19 cellular contexts compared by ENCODE assay signal in the genomic region with DNA sequence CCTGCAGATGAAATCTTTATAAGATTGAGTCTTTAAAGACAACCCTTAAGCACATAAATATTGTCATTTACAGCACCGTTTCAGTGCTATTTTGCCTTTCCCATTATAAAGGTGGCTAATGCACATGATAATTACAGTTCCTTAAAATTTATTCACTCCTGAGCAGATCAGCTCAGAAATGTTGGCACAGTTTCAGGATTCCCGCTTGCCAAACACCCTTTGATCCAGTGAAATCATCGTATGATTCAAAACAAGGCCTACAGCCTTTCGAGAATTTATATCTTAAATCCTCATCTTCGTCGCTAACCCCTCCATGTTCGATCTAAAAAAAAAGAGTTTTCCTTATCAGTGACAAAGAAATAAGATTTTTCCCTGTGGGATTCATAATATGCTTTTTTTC. TPM values are rescaled to one million over a fixed set of nuclear protein-coding genes. Genes with fewer than 3 reads are reported as not detected.
DNase-seq lines count a peak whose midpoint lies in the region; ATAC-seq, FAIRE-seq and TF ChIP-seq lines count a peak whose summit lies in the region.
"Had no signal": no experiment of that assay in that cellular context is flagged by ENCODE, and none has a peak within 500 bp of the region (broad histone marks: within the 10 kb centered on the region; RNA-seq: fewer than 3 reads in every experiment).

No MANE protein-coding gene starts in this region.

- no peaks in the 10 kb centered on the region for H3K27me3 ChIP-seq in right lobe of liver
- no peaks in the 10 kb centered on the region for H3K27me3 ChIP-seq in HepG2 (ENCODE audit: control insufficient read depth in 1 of 2, insufficient read depth in 2 of 2, low read length in 2 of 2)
- H3K27me3 ChIP-seq in colonic mucosa = no peaks in the 10 kb centered on the region
- no peaks in the 10 kb centered on the region for H3K27me3 ChIP-seq in mesenchymal stem cell (ENCODE audit: control insufficient read depth in 1 of 2, insufficient read depth in 1 of 2, low read length in 2 of 2)
- H3K27me3 ChIP-seq in upper lobe of left lung = no peaks in the 10 kb centered on the region
- H3K27me3 ChIP-seq: MG63 had no signal

- 64% methylated on average over 7 of the region's 7 CpGs for WGBS in right lobe of liver (ENCODE audit: insufficient coverage, low coverage, low lambda C conversion rate, missing lambda C conversion rate)
- WGBS in HepG2 (ENCODE audit: low lambda C conversion rate) = 39% methylated on average over 7 of the region's 7 CpGs
- 93% methylated on average over 7 of the region's 7 CpGs for WGBS in mesenchymal stem cell
- WGBS in upper lobe of left lung, 2 donors = 86 to 89% methylated on average over 7 of the region's 7 CpGs

- no peak for FAIRE-seq in HepG2 (lab: Jason Lieb, UNC)

- H3K79me1 ChIP-seq in mesenchymal stem cell (replicated peaks; ENCODE audit: low read length, poor library complexity, severe bottlenecking) = no peaks in the 10 kb centered on the region

- H2BK12ac ChIP-seq in mesenchymal stem cell (ENCODE audit: low read length in 2 of 2) = no peak overlapping the region

- H3K4me2 ChIP-seq in HepG2 (ENCODE audit: low read depth, low read length) (no peak overlapping the region), mesenchymal stem cell (ENCODE audit: low read length, poor library complexity, severe bottlenecking) (no peak overlapping the region)

- H3K4me1 Mint-ChIP-seq in nephron = peaks cover 7% of the 10 kb centered on the region
- H3K4me1 Mint-ChIP-seq: CD14-positive monocyte had no signal

- in situ Hi-C loops in HepG2 (cut with HindIII; ENCODE audit: extremely low pct_ligation_motif_present, low pct_unique_long_range_greater_than_20kb) = no loop called here

- H3K36me3 ChIP-seq in right lobe of liver (no peaks in the 10 kb centered on the region), HepG2 (replicated peaks in 1 of 2; ENCODE audit: control insufficient read depth in 1 of 2, insufficient read depth in 2 of 2, low read length in 2 of 2) (no peaks in the 10 kb centered on the region), colonic mucosa (no peaks in the 10 kb centered on the region), mesenchymal stem cell (ENCODE audit: control insufficient read depth in 1 of 2, insufficient read depth in 2 of 2, low read depth in 1 of 2, low read length in 2 of 2) (no peaks in the 10 kb centered on the region), upper lobe of left lung (no peaks in the 10 kb centered on the region)
- H3K36me3 ChIP-seq: MG63 had no signal

- TF ChIP-seq POLR2A in right lobe of liver (IDR thresholded peaks at IDR 0.05) (no peak), HepG2 (IDR thresholded peaks at IDR 0.05; ENCODE audit: insufficient read depth in 1 of 2, low read depth in 2 of 2, low read length in 2 of 2) (no peak), upper lobe of left lung (IDR thresholded peaks at IDR 0.05) (no peak)

- no peaks in the 10 kb centered on the region for H3K4me1 ChIP-seq in right lobe of liver
- peaks cover 5% of the 10 kb centered on the region for H3K4me1 ChIP-seq in HepG2 (ENCODE audit: insufficient read depth, low read length)
- no peaks in the 10 kb centered on the region for H3K4me1 ChIP-seq in colonic mucosa
- peaks cover 2% of the 10 kb centered on the region for H3K4me1 ChIP-seq in mesenchymal stem cell (ENCODE audit: control insufficient read depth, insufficient read depth, low read depth, low read length)
- no peaks in the 10 kb centered on the region for H3K4me1 ChIP-seq in upper lobe of left lung

- H3K4me3 Mint-ChIP-seq in nephron = no peak overlapping the region
- H3K4me3 Mint-ChIP-seq: CD14-positive monocyte had no signal

- H2BK15ac ChIP-seq in mesenchymal stem cell (ENCODE audit: low read depth, poor library complexity, severe bottlenecking) = no peak overlapping the region

- no peaks in the 10 kb centered on the region for H3K9me3 ChIP-seq in right lobe of liver
- H3K9me3 ChIP-seq in HepG2 (ENCODE audit: low read length) = no peaks in the 10 kb centered on the region
- no peaks in the 10 kb centered on the region for H3K9me3 ChIP-seq in colonic mucosa
- H3K9me3 ChIP-seq in mesenchymal stem cell (ENCODE audit: control insufficient read depth, low read length) = no peaks in the 10 kb centered on the region
- no peaks in the 10 kb centered on the region for H3K9me3 ChIP-seq in upper lobe of left lung
- H3K9me3 ChIP-seq: MG63 had no signal

- POLR2A ChIA-PET in HepG2 (lab: Yijun Ruan, JAX) = no interaction called here

- CTCF ChIA-PET in HepG2 (lab: Yijun Ruan, JAX; ENCODE audit: low intra/inter-chr PET ratio, low total read pairs) = no interaction called here

- intact Hi-C loops in right lobe of liver (cut with DNase I) = no loop called here
- intact Hi-C loops in HepG2 (cut with micrococcal nuclease; ENCODE audit: unreplicated experiment) = no loop called here
- intact Hi-C loops in colonic mucosa (cut with DNase I) = no loop called here

- no peak overlapping the region for H3K14ac ChIP-seq in mesenchymal stem cell (ENCODE audit: low read length in 2 of 2)

- H2AFZ ChIP-seq in HepG2 (ENCODE audit: low read length) (no peak overlapping the region), mesenchymal stem cell (ENCODE audit: low read depth, low read length) (no peak overlapping the region)

- H3K27ac ChIP-seq in right lobe of liver (no peak overlapping the region), HepG2 (ENCODE audit: extremely low read length, insufficient read depth, low read length) (no peak overlapping the region), colonic mucosa (no peak overlapping the region), mesenchymal stem cell (ENCODE audit: low read length, poor library complexity, severe bottlenecking) (no peak overlapping the region), upper lobe of left lung (no peak overlapping the region)

- ATAC-seq in right lobe of liver (peak in 3 of 4 donors; percentile 60 to 76 (median 61)), HepG2 (no peak), upper lobe of left lung (ENCODE audit: low FRiP score in 2 of 2) (no peak)
- ATAC-seq: SK-N-SH treated with all-trans-retinoic acid at 6 μM for 48 hours had no signal

- H3K27ac Mint-ChIP-seq in nephron = peak overlapping the region; percentile 21 to 82 (median 63)
- H3K27ac Mint-ChIP-seq: CD14-positive monocyte had no signal

- no peaks in the 10 kb centered on the region for H4K20me1 ChIP-seq in HepG2 (ENCODE audit: insufficient read depth, low read length)

- no peak overlapping the region for H2BK120ac ChIP-seq in mesenchymal stem cell (ENCODE audit: low read depth, low read length)

- no peak overlapping the region for H3K4ac ChIP-seq in mesenchymal stem cell (ENCODE audit: low read depth in 1 of 2, low read length in 2 of 2)

- H4K91ac ChIP-seq in mesenchymal stem cell (ENCODE audit: low read length) = no peak overlapping the region

- no peak overlapping the region for H3K9ac ChIP-seq in HepG2 (ENCODE audit: insufficient read depth, low read depth, low read length)
- H3K9ac ChIP-seq in colonic mucosa (ENCODE audit: low read depth in 2 of 2, low read length in 2 of 2) = no peak overlapping the region
- H3K9ac ChIP-seq in mesenchymal stem cell (ENCODE audit: low read length) = no peak overlapping the region

- no peaks in the 10 kb centered on the region for H3K79me2 ChIP-seq in HepG2 (ENCODE audit: insufficient read depth, low read length)

- no peaks in the 10 kb centered on the region for H3K36me3 Mint-ChIP-seq in nephron (ENCODE audit: low read depth)
- H3K36me3 Mint-ChIP-seq: CD14-positive monocyte had no signal

- H3K18ac ChIP-seq in mesenchymal stem cell (ENCODE audit: low read depth in 1 of 2, low read length in 2 of 2) = no peak overlapping the region

- H3K27me3 Mint-ChIP-seq in nephron (ENCODE audit: low read depth) = no peaks in the 10 kb centered on the region

- TF ChIP-seq CTCF in right lobe of liver (IDR thresholded peaks at IDR 0.05) (no peak), HepG2 (CRISPR knock-in tag; IDR thresholded peaks at IDR 0.05) (no peak), colonic mucosa (IDR thresholded peaks at IDR 0.05) (no peak), nephron (IDR thresholded peaks at IDR 0.05; ENCODE audit: unreplicated experiment in 3 of 3) (no peak), upper lobe of left lung (IDR thresholded peaks at IDR 0.05) (no peak)

- H2BK5ac ChIP-seq in mesenchymal stem cell (ENCODE audit: low read depth, low read length, poor library complexity, severe bottlenecking) = no peak overlapping the region

- H3K9me3 Mint-ChIP-seq in nephron = no peaks in the 10 kb centered on the region

- H2AK5ac ChIP-seq in mesenchymal stem cell (ENCODE audit: low read length, severe bottlenecking) = no peak overlapping the region

- no peak overlapping the region for H3K4me3 ChIP-seq in right lobe of liver
- H3K4me3 ChIP-seq in HepG2 (replicated peaks in 1 of 3; ENCODE audit: insufficient read depth in 1 of 3, low read depth in 2 of 3, low read length in 3 of 3) = no peak overlapping the region
- no peak overlapping the region for H3K4me3 ChIP-seq in colonic mucosa
- no peak overlapping the region for H3K4me3 ChIP-seq in mesenchymal stem cell (ENCODE audit: insufficient read depth in 1 of 2, low read depth in 1 of 2, low read length in 2 of 2)
- H3K4me3 ChIP-seq in upper lobe of left lung = no peak overlapping the region
- H3K4me3 ChIP-seq: MG63 had no signal

- no peak overlapping the region for H3K23ac ChIP-seq in mesenchymal stem cell (ENCODE audit: low read length in 2 of 2)

- TF ChIP-seq EP300 in HepG2 (IDR thresholded peaks at IDR 0.05; ENCODE audit: low read depth in 2 of 2, low read length in 2 of 2) (no peak), HepG2 (CRISPR knock-in tag; IDR thresholded peaks at IDR 0.05; ENCODE audit: borderline replicate concordance) (no peak), upper lobe of left lung (IDR thresholded peaks at IDR 0.05) (no peak)

- TF ChIP-seq RAD21 in HepG2 (CRISPR knock-in tag; IDR thresholded peaks at IDR 0.05) = no peak

- DNase-seq in right lobe of liver (no peak), HepG2 (ENCODE audit: low spot score) (no peak), colonic mucosa (peak; percentile 53), mesenchymal stem cell (no peak), upper lobe of left lung (no peak), AML-193 (lab: John Stamatoyannopoulos, UW) (no peak)
- DNase-seq: EL; GOT3; Karpas-422; MG63; NCI-H1930; NCI-H524 treated with DMSO at 0.1 percent for 48 hours; NK-92 treated with Interleukin-12 subunit alpha and Interleukin-12 subunit beta, amount 100 ng/mL, for 24 hours; SHP77 treated with DMSO at 0.1 percent for 48 hours had no signal

- no TSS peak for BruUV-seq in HepG2 (replicated peaks; lab: Mats Ljungman, UMichigan)

- no peak overlapping the region for H4K8ac ChIP-seq in mesenchymal stem cell (ENCODE audit: low read length)

RNA-seq across cellular contexts. Expression of gene SOSTDC1, which starts 14.0 kb away (rescaled TPM):
- not detected for total RNA-seq in right lobe of liver
- not detected in 2 replicates for total RNA-seq in HepG2 (2016; rRNA removed; fragmentation: Illumina TruSeq; extraction: Trizol)
- not detected in 2 replicates for total RNA-seq in HepG2 (2016; cell fraction: cytosol; rRNA removed; fragmentation: Illumina TruSeq; extraction: Trizol; ENCODE audit: low read depth)
- not detected in 2 replicates for total RNA-seq in HepG2 (2016; cell fraction: insoluble cytoplasmic fraction; rRNA removed; fragmentation: Illumina TruSeq; extraction: Trizol)
- not detected in 2 replicates for total RNA-seq in HepG2 (2016; cell fraction: membrane; rRNA removed; fragmentation: Illumina TruSeq; extraction: Trizol)
- total RNA-seq in HepG2 (2016; cell fraction: nucleus; rRNA removed; fragmentation: Illumina TruSeq; extraction: Trizol) = not detected in 2 replicates
- polyA plus RNA-seq in HepG2 (2011; rRNA removed) = not detected in 2 replicates
- not detected in 2 replicates for polyA plus RNA-seq in HepG2 (2011; cell fraction: cytosol; rRNA removed)
- polyA plus RNA-seq in HepG2 (2011; cell fraction: nucleus; rRNA removed) = not detected in 2 replicates
- not detected in 2 replicates for polyA plus RNA-seq in HepG2 (2012)
- polyA plus RNA-seq in HepG2 (2016; cell fraction: cytosol; fragmentation: Illumina TruSeq; extraction: Trizol; ENCODE audit: low read depth) = not detected in 2 replicates
- polyA plus RNA-seq in HepG2 (2016; cell fraction: insoluble cytoplasmic fraction; fragmentation: Illumina TruSeq; extraction: Trizol; ENCODE audit: low read depth) = not detected in 2 replicates
- polyA plus RNA-seq in HepG2 (2016; cell fraction: membrane; fragmentation: Illumina TruSeq; extraction: Trizol; ENCODE audit: low read depth) = not detected in 2 replicates
- not detected in 2 replicates for polyA plus RNA-seq in HepG2 (2016; cell fraction: nucleus; fragmentation: Illumina TruSeq; extraction: Trizol; ENCODE audit: insufficient read depth, low read depth)
- not detected in 2 replicates for polyA minus RNA-seq in HepG2 (2011; rRNA and poly(A)+ RNA removed; ENCODE audit: low replicate concordance)
- polyA minus RNA-seq in HepG2 (2011; cell fraction: cytosol; rRNA and poly(A)+ RNA removed) = not detected in 2 replicates
- polyA minus RNA-seq in HepG2 (2011; cell fraction: nucleus; rRNA and poly(A)+ RNA removed) = not detected in 2 replicates
- total RNA-seq in colonic mucosa = 1 to 10 TPM; 4.7 to 7.2 TPM
- not detected for polyA plus RNA-seq in mesenchymal stem cell (2013, experiment 1 of 2)
- polyA plus RNA-seq in mesenchymal stem cell (2013, experiment 2 of 2) = not detected
- 10 to 100 TPM in 3 of 6 donors, 1 to 10 TPM in 3; 3.1 to 37.5 (median 9.4) TPM for total RNA-seq in upper lobe of left lung
- total RNA-seq: OCI-LY7 had no signal
- polyA plus RNA-seq: CD14-positive monocyte had no signal

RNA-seq across cellular contexts. Expression of gene LRRC72, which starts 47.0 kb away (rescaled TPM):
- not detected for total RNA-seq in right lobe of liver
- total RNA-seq in HepG2 (2016; rRNA removed; fragmentation: Illumina TruSeq; extraction: Trizol) = not detected in 2 replicates
- not detected in 2 replicates for total RNA-seq in HepG2 (2016; cell fraction: cytosol; rRNA removed; fragmentation: Illumina TruSeq; extraction: Trizol; ENCODE audit: low read depth)
- total RNA-seq in HepG2 (2016; cell fraction: insoluble cytoplasmic fraction; rRNA removed; fragmentation: Illumina TruSeq; extraction: Trizol) = not detected in 2 replicates
- total RNA-seq in HepG2 (2016; cell fraction: membrane; rRNA removed; fragmentation: Illumina TruSeq; extraction: Trizol) = not detected in 2 replicates
- not detected in 2 replicates for total RNA-seq in HepG2 (2016; cell fraction: nucleus; rRNA removed; fragmentation: Illumina TruSeq; extraction: Trizol)
- polyA plus RNA-seq in HepG2 (2011; rRNA removed) = not detected in 2 replicates
- not detected in 2 replicates for polyA plus RNA-seq in HepG2 (2011; cell fraction: cytosol; rRNA removed)
- not detected in 2 replicates for polyA plus RNA-seq in HepG2 (2011; cell fraction: nucleus; rRNA removed)
- polyA plus RNA-seq in HepG2 (2012) = not detected in 2 replicates
- not detected in 2 replicates for polyA plus RNA-seq in HepG2 (2016; cell fraction: cytosol; fragmentation: Illumina TruSeq; extraction: Trizol; ENCODE audit: low read depth)
- not detected in 2 replicates for polyA plus RNA-seq in HepG2 (2016; cell fraction: insoluble cytoplasmic fraction; fragmentation: Illumina TruSeq; extraction: Trizol; ENCODE audit: low read depth)
- not detected in 2 replicates for polyA plus RNA-seq in HepG2 (2016; cell fraction: membrane; fragmentation: Illumina TruSeq; extraction: Trizol; ENCODE audit: low read depth)
- not detected in 2 replicates for polyA plus RNA-seq in HepG2 (2016; cell fraction: nucleus; fragmentation: Illumina TruSeq; extraction: Trizol; ENCODE audit: insufficient read depth, low read depth)
- not detected in 2 replicates for polyA minus RNA-seq in HepG2 (2011; rRNA and poly(A)+ RNA removed; ENCODE audit: low replicate concordance)
- polyA minus RNA-seq in HepG2 (2011; cell fraction: cytosol; rRNA and poly(A)+ RNA removed) = not detected in 2 replicates
- polyA minus RNA-seq in HepG2 (2011; cell fraction: nucleus; rRNA and poly(A)+ RNA removed) = not detected in 2 replicates
- not detected for total RNA-seq in colonic mucosa
- not detected for polyA plus RNA-seq in mesenchymal stem cell (2013, experiment 1 of 2)
- not detected for polyA plus RNA-seq in mesenchymal stem cell (2013, experiment 2 of 2)
- total RNA-seq in upper lobe of left lung = not detected
- total RNA-seq: OCI-LY7, RPMI7951 had no signal
- polyA plus RNA-seq: CD14-positive monocyte had no signal

RNA-seq across cellular contexts. Expression of gene CRPPA, which starts 58.2 kb away (rescaled TPM):
- total RNA-seq in right lobe of liver (1 to 10 TPM; 1.2 to 3.3 (median 2.5) TPM), HepG2 (2016; rRNA removed; fragmentation: Illumina TruSeq; extraction: Trizol) (1.1 and 1.3 TPM in 2 replicates), colonic mucosa (1 to 10 TPM; 1.9 to 2.4 TPM), upper lobe of left lung (1 to 10 TPM; 1.0 to 3.3 (median 2.4) TPM)
- total RNA-seq in HepG2 (2016; cell fraction: cytosol; rRNA removed; fragmentation: Illumina TruSeq; extraction: Trizol; ENCODE audit: low read depth) = 1.0 and 1.8 TPM in 2 replicates
- 1.0 TPM in 2 replicates for total RNA-seq in HepG2 (2016; cell fraction: insoluble cytoplasmic fraction; rRNA removed; fragmentation: Illumina TruSeq; extraction: Trizol)
- 0.62 and 0.80 TPM in 2 replicates for total RNA-seq in HepG2 (2016; cell fraction: membrane; rRNA removed; fragmentation: Illumina TruSeq; extraction: Trizol)
- 2.0 and 2.2 TPM in 2 replicates for total RNA-seq in HepG2 (2016; cell fraction: nucleus; rRNA removed; fragmentation: Illumina TruSeq; extraction: Trizol)
- 0.16 and 0.18 TPM in 2 replicates for polyA plus RNA-seq in HepG2 (2011; rRNA removed)
- 0.06 and 0.09 TPM in 2 replicates for polyA plus RNA-seq in HepG2 (2011; cell fraction: cytosol; rRNA removed)
- polyA plus RNA-seq in HepG2 (2011; cell fraction: nucleus; rRNA removed) = 0.10 and 0.14 TPM in 2 replicates
- polyA plus RNA-seq in HepG2 (2012) = 0.12 and 0.21 TPM in 2 replicates
- polyA plus RNA-seq in HepG2 (2016; cell fraction: cytosol; fragmentation: Illumina TruSeq; extraction: Trizol; ENCODE audit: low read depth) = 0.19 and 0.28 TPM in 2 replicates
- polyA plus RNA-seq in HepG2 (2016; cell fraction: insoluble cytoplasmic fraction; fragmentation: Illumina TruSeq; extraction: Trizol; ENCODE audit: low read depth) = 0.56 and 0.91 TPM in 2 replicates
- polyA plus RNA-seq in HepG2 (2016; cell fraction: membrane; fragmentation: Illumina TruSeq; extraction: Trizol; ENCODE audit: low read depth) = 0.29 and 0.48 TPM in 2 replicates
- polyA plus RNA-seq in HepG2 (2016; cell fraction: nucleus; fragmentation: Illumina TruSeq; extraction: Trizol; ENCODE audit: insufficient read depth, low read depth) = 0.49 and 0.63 TPM in 2 replicates
- 0.48 TPM in 1 of 2 replicates, not detected in the other for polyA minus RNA-seq in HepG2 (2011; rRNA and poly(A)+ RNA removed; ENCODE audit: low replicate concordance)
- 0.18 and 0.30 TPM in 2 replicates for polyA minus RNA-seq in HepG2 (2011; cell fraction: cytosol; rRNA and poly(A)+ RNA removed)
- polyA minus RNA-seq in HepG2 (2011; cell fraction: nucleus; rRNA and poly(A)+ RNA removed) = 1.9 and 2.1 TPM in 2 replicates
- 0.73 TPM for polyA plus RNA-seq in mesenchymal stem cell (2013, experiment 1 of 2)
- polyA plus RNA-seq in mesenchymal stem cell (2013, experiment 2 of 2) = 1.1 TPM
- total RNA-seq: OCI-LY7 had no signal

Comparison
In these comparisons a context has a peak if more than half of its experiments do, and no peak if none do; other contexts are left out.
1. ATAC-seq: peak in right lobe of liver (3 of 4); none in HepG2 (single experiment) and upper lobe of left lung (0 of 2).